ENCODE assay signal across 17 cellular contexts in genomic region chr17:80996422-80997305, GRCh38.
"Had no signal": no experiment of that assay in that cellular context is flagged by ENCODE, and none has a peak within 500 bp of the region (broad histone marks: within the 10 kb centered on the region; RNA-seq: fewer than 3 reads in every experiment).

No MANE protein-coding gene starts in this region.

- H3K36me3 Mint-ChIP-seq: natural killer cell treated with Interleukin-12 subunit alpha and Interleukin-12 subunit beta and Interleukin-15 and Interleukin-18, amount 100 ng/mL, for 72 hours had no signal

- H3K27me3 ChIP-seq: sigmoid colon, suprapubic skin had no signal

- H3K27ac ChIP-seq: sigmoid colon, suprapubic skin had no signal

- H3K9me3 Mint-ChIP-seq: activated naive CD4-positive, alpha-beta T cell treated with anti-CD3 and anti-CD28 coated beads, Interleukin-2, amount 50 U/mL, for 24 hours; activated T-cell treated with anti-CD3 and anti-CD28 coated beads, Interleukin-2, amount 50 U/mL, for 24 hours; brain; natural killer cell treated with Interleukin-12 subunit alpha and Interleukin-12 subunit beta and Interleukin-15 and Interleukin-18, amount 100 ng/mL, for 72 hours had no signal

- H3K27me3 Mint-ChIP-seq: activated naive CD4-positive, alpha-beta T cell treated with anti-CD3 and anti-CD28 coated beads, Interleukin-2, amount 50 U/mL, for 24 hours; brain; natural killer cell treated with Interleukin-12 subunit alpha and Interleukin-12 subunit beta and Interleukin-15 and Interleukin-18, amount 100 ng/mL, for 72 hours had no signal

- H3K27ac Mint-ChIP-seq: activated CD8-positive, alpha-beta memory T cell treated with anti-CD3 and anti-CD28 coated beads, Interleukin-2, amount 10 ng/mL, durations not matched to agents 7 days and 5 days; activated naive CD4-positive, alpha-beta T cell treated with anti-CD3 and anti-CD28 coated beads, Interleukin-2, amount 50 U/mL, for 24 hours; activated T-cell treated with anti-CD3 and anti-CD28 coated beads, Interleukin-2, amount 50 U/mL, for 24 hours; brain had no signal

- DNase-seq: activated CD4-positive, alpha-beta T cell treated with anti-CD3 and anti-CD28 coated beads, Interleukin-2, amount 50 U/mL, for 48 hours; activated CD4-positive, CD25-positive, alpha-beta regulatory T cell treated with anti-CD3 and anti-CD28 coated beads, Interleukin-2, amount 50 U/mL, for 72 hours; activated effector memory CD4-positive, alpha-beta T cell treated with Interleukin-2 at 50 U/mL for 16 hours; activated T-cell treated with anti-CD3 and anti-CD28 coated beads, Interleukin-2, amount 50 U/mL, for 24 hours; amniotic stem cell; cerebellar nuclear complex; dermis blood vessel endothelial cell; left colon; sigmoid colon; stimulated activated CD4-positive, alpha-beta T cell treated with anti-CD3 and anti-CD28 coated beads, Interleukin-12 subunit alpha, Interleukin-12 subunit beta, amount 100 ng/mL, for 4 hours; stimulated activated naive CD4-positive, alpha-beta T cell treated with Interleukin-2 at 50 U/mL for 16 hours had no signal

- H3K4me3 Mint-ChIP-seq: activated CD8-positive, alpha-beta memory T cell treated with anti-CD3 and anti-CD28 coated beads, Interleukin-2, amount 10 ng/mL, durations not matched to agents 7 days and 5 days; activated naive CD4-positive, alpha-beta T cell treated with anti-CD3 and anti-CD28 coated beads, Interleukin-2, amount 50 U/mL, for 24 hours; activated T-cell treated with anti-CD3 and anti-CD28 coated beads, Interleukin-2, amount 50 U/mL, for 24 hours had no signal

- H3K9me3 ChIP-seq: sigmoid colon, suprapubic skin had no signal

- H3K4me3 ChIP-seq: sigmoid colon, suprapubic skin had no signal

- ATAC-seq: esophagus mucosa, left colon had no signal
